9 cellular contexts compared by ENCODE assay signal in the genomic region with DNA sequence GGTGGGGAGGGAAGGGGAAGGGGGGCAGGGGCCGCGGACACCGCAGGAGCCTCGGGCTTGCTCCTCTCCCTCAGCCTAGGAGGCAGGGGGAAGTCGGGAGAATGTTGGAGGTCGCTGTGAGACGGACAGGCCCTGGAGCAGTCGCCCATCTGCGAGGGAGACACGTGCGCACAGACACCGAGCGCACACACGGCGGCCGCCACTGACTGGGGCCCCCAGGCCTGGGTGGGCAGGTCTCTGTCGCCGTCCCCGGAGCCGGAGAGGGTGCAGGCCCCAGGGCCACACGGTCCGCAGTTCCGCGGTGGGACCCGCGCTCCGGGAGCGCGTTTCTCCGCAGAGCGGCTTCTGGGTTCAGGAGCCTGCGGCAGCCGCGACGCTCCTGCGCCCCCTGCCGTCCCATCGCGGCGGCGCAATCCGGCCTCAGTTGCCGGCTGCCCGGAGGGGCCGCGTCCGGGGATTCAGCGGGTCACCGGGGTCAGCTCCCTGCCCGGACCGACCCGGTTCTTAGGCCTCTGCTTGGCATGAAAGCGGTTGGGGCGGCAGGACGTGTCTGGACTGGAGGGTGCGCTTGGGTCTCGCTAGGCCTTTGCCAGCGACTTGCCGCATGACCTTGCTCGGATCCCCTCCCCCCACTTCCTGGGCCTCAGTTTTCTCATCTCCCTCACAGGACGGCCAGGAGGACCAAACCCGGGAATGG. TPM values are rescaled to one million over a fixed set of nuclear protein-coding genes. Genes with fewer than 3 reads are reported as not detected.
DNase-seq lines count a peak whose midpoint lies in the region; ATAC-seq, FAIRE-seq and TF ChIP-seq lines count a peak whose summit lies in the region.
"Had no signal": no experiment of that assay in that cellular context is flagged by ENCODE, and none has a peak within 500 bp of the region (broad histone marks: within the 10 kb centered on the region; RNA-seq: fewer than 3 reads in every experiment).

No MANE protein-coding gene starts in this region.

- WGBS in pancreas, 2 donors, result 1 to 3% methylated on average over 29 to 62 of the region's 62 CpGs
- WGBS in upper lobe of left lung, 2 donors, result 0% methylated on average over 7 of the region's 62 CpGs; no CpG with 5 or more reads in 1 of the 2 donors

- H3K27ac ChIP-seq in pancreas, result no peak overlapping the region
- H3K27ac ChIP-seq in upper lobe of left lung, result peak overlapping the region in 3 of 4 donors; percentile 41 to 71 (median 46)

- H3K4me1 Mint-ChIP-seq in activated naive CD4-positive, alpha-beta T cell treated with anti-CD3 and anti-CD28 coated beads for 36 hours (ENCODE audit: low read depth), result no peaks in the 10 kb centered on the region
- H3K4me1 Mint-ChIP-seq in glutamatergic neuron (ENCODE audit: low read depth, unreplicated experiment), result peaks cover 2% of the 10 kb centered on the region

- FAIRE-seq in pancreas (lab: Jason Lieb, UNC), result no peak
- FAIRE-seq in RCC 7860 (lab: Jason Lieb, UNC), result no peak

- TF ChIP-seq POLR2A in upper lobe of left lung (IDR thresholded peaks at IDR 0.05), result no peak

- ATAC-seq in pancreas (peak; percentile 83 to 91 (median 90)), upper lobe of left lung (ENCODE audit: low FRiP score in 2 of 2) (peak; percentile 59 to 92)

- DNase-seq in D341Med (ENCODE audit: low spot score) (peak; percentile 93), HS-27A (ENCODE audit: low read depth) (peak; percentile 38), SK-N-DZ (ENCODE audit: low spot score) (peak; percentile 58), glutamatergic neuron (peak; percentile 78), pancreas (peak in 5 of 6 donors; percentile 29 to 88 (median 60)), upper lobe of left lung (peak; percentile 46 to 95), RCC 7860 (ENCODE audit: low spot score) (no peak)
- DNase-seq in activated naive CD4-positive, alpha-beta T cell treated with anti-CD3 and anti-CD28 coated beads for 36 hours, result peak; percentile 55

- H3K4me3 ChIP-seq in pancreas (peak overlapping the region; percentile 19 to 53 (median 28)), upper lobe of left lung (peak overlapping the region; percentile 43 to 61 (median 57))

- no peak for TF ChIP-seq EP300 in upper lobe of left lung (IDR thresholded peaks at IDR 0.05)

- no peaks in the 10 kb centered on the region for H3K9me3 Mint-ChIP-seq in activated naive CD4-positive, alpha-beta T cell treated with anti-CD3 and anti-CD28 coated beads for 36 hours
- no peaks in the 10 kb centered on the region for H3K9me3 Mint-ChIP-seq in glutamatergic neuron (ENCODE audit: unreplicated experiment)
- H3K9me3 Mint-ChIP-seq: T-helper 1 cell treated with Interleukin-12 subunit alpha and Interleukin-12 subunit beta and Interleukin-4 antibody, amounts not matched to agents 30 μg/mL and 1 μg/mL, for 36 hours had no signal

- H3K27me3 Mint-ChIP-seq in activated naive CD4-positive, alpha-beta T cell treated with anti-CD3 and anti-CD28 coated beads for 36 hours (ENCODE audit: low read depth), result no peaks in the 10 kb centered on the region
- H3K27me3 Mint-ChIP-seq in glutamatergic neuron (ENCODE audit: unreplicated experiment), result peaks cover 6% of the 10 kb centered on the region

- peak overlapping the region; percentile 56 for H3K4me3 Mint-ChIP-seq in activated naive CD4-positive, alpha-beta T cell treated with anti-CD3 and anti-CD28 coated beads for 36 hours
- no peak overlapping the region for H3K4me3 Mint-ChIP-seq in glutamatergic neuron (ENCODE audit: unreplicated experiment)

- no peaks in the 10 kb centered on the region for H3K36me3 ChIP-seq in pancreas
- no peaks in the 10 kb centered on the region for H3K36me3 ChIP-seq in upper lobe of left lung

- no peak overlapping the region for H3K27ac Mint-ChIP-seq in activated naive CD4-positive, alpha-beta T cell treated with anti-CD3 and anti-CD28 coated beads for 36 hours
- no peak overlapping the region for H3K27ac Mint-ChIP-seq in glutamatergic neuron (ENCODE audit: unreplicated experiment)
- H3K27ac Mint-ChIP-seq: T-helper 1 cell treated with Interleukin-12 subunit alpha and Interleukin-12 subunit beta and Interleukin-4 antibody, amounts not matched to agents 30 μg/mL and 1 μg/mL, for 36 hours had no signal

- H3K9me3 ChIP-seq in pancreas (no peaks in the 10 kb centered on the region), upper lobe of left lung (no peaks in the 10 kb centered on the region)

- H3K27me3 ChIP-seq in pancreas (no peaks in the 10 kb centered on the region), upper lobe of left lung (peaks cover 0 to 24% (median 10%) of the 10 kb centered on the region in 4 donors)

- H3K4me1 ChIP-seq in pancreas, result peaks cover 0 to 4% (median 3%) of the 10 kb centered on the region in 3 donors
- H3K4me1 ChIP-seq in upper lobe of left lung, result peaks cover 15 to 27% (median 19%) of the 10 kb centered on the region in 4 donors

- H3K36me3 Mint-ChIP-seq in activated naive CD4-positive, alpha-beta T cell treated with anti-CD3 and anti-CD28 coated beads for 36 hours (ENCODE audit: low read depth), result no peaks in the 10 kb centered on the region
- no peaks in the 10 kb centered on the region for H3K36me3 Mint-ChIP-seq in glutamatergic neuron (ENCODE audit: unreplicated experiment)

- intact Hi-C loops in activated naive CD4-positive, alpha-beta T cell treated with anti-CD3 and anti-CD28 coated beads for 36 hours (cut with micrococcal nuclease), result loop anchor here (1.0 kb wide), 3 partner anchors 54 to 160 kb away; no protein-coding TSS in a partner anchor
- intact Hi-C loops in pancreas (cut with DNase I), result no loop called here

- TF ChIP-seq CTCF in glutamatergic neuron (IDR thresholded peaks at IDR 0.05; ENCODE audit: partially characterized antibody, unreplicated experiment), result peak; percentile 99
- TF ChIP-seq CTCF in pancreas (IDR thresholded peaks at IDR 0.05), result peak; percentile 93 to 97 (median 96)
- peak; percentile 96 to 98 (median 98) for TF ChIP-seq CTCF in upper lobe of left lung (IDR thresholded peaks at IDR 0.05)

- CTCF ChIA-PET in activated naive CD4-positive, alpha-beta T cell treated with anti-CD3 and anti-CD28 coated beads for 36 hours (lab: Charles Lee), result interaction anchor here (0.6 to 4.6 kb wide), 9 partner anchors 35 to 536 kb away, joined by 3 to 55 read pairs (median 4); no protein-coding TSS in a partner anchor

RNA-seq across cellular contexts. Expression of gene PDE2A, which starts 31.3 kb away (rescaled TPM):
- 8.2 and 12.9 TPM in 2 replicates for polyA plus RNA-seq in SK-N-DZ (2014; cell fraction: cytosol; rRNA removed)
- polyA plus RNA-seq in SK-N-DZ (2014; cell fraction: nucleus; rRNA removed), result 45.4 and 47.9 TPM in 2 replicates
- total RNA-seq in activated naive CD4-positive, alpha-beta T cell treated with anti-CD3 and anti-CD28 coated beads for 36 hours, result 1 to 10 TPM in 1 of 2 experiments, under 1 TPM in 1; 0.69 to 1.1 TPM
- total RNA-seq in glutamatergic neuron (ENCODE audit: unreplicated experiment) (16.9 TPM), pancreas (1 to 10 TPM; 2.1 to 4.9 (median 3.9) TPM), upper lobe of left lung (10 to 100 TPM in 4 of 6 donors, 1 to 10 TPM in 2; 4.7 to 46.1 (median 16.7) TPM)
- polyA plus RNA-seq in pancreas, result 10 to 100 TPM; 12.8 to 16.3 TPM

Comparison
In these comparisons a context has a peak if more than half of its experiments do, and no peak if none do; other contexts are left out.
1. H3K27ac ChIP-seq: peak in upper lobe of left lung (3 of 4); none in pancreas (0 of 4).
2. Peak in every context shown above with its lines, with median percentiles within 50 percentile points of each other: CTCF ChIP-seq.